Comparison of ENCODE assay signal across 13 cellular contexts in genomic region chr14:72708708-72709475, GRCh38.
DNase-seq lines count a peak whose midpoint lies in the region; ATAC-seq, FAIRE-seq and TF ChIP-seq lines count a peak whose summit lies in the region.
"Had no signal": no experiment of that assay in that cellular context is flagged by ENCODE, and none has a peak within 500 bp of the region (broad histone marks: within the 10 kb centered on the region; RNA-seq: fewer than 3 reads in every experiment).

No MANE protein-coding gene starts in this region.

- no peaks in the 10 kb centered on the region for H3K79me2 ChIP-seq in HepG2 (ENCODE audit: insufficient read depth, low read length)
- H3K79me2 ChIP-seq in K562 (ENCODE audit: control insufficient read depth, insufficient read depth, low read length), result no peaks in the 10 kb centered on the region

- H3K27me3 ChIP-seq in HepG2 (ENCODE audit: control insufficient read depth in 1 of 2, insufficient read depth in 2 of 2, low read length in 2 of 2) (no peaks in the 10 kb centered on the region), right lobe of liver (no peaks in the 10 kb centered on the region), K562 (ENCODE audit: control insufficient read depth in 2 of 2, insufficient read depth in 2 of 2, low read length in 2 of 2) (no peaks in the 10 kb centered on the region), testis (no peaks in the 10 kb centered on the region)
- H3K27me3 ChIP-seq: BE2C had no signal

- ATAC-seq in HepG2, result peak; percentile 53; the same call in 2 of the 3 replicates
- ATAC-seq in right lobe of liver, result no peak
- ATAC-seq in K562, result peak; percentile 58
- ATAC-seq in GM21381 (IDR thresholded peaks at IDR 0.05; ENCODE audit: unreplicated experiment), result no peak

- TF ChIP-seq CTCF in HepG2 (CRISPR knock-in tag; IDR thresholded peaks at IDR 0.05), result no peak
- TF ChIP-seq CTCF in right lobe of liver (IDR thresholded peaks at IDR 0.05), result no peak
- peak in 1 of 3 experiments; percentile 7; a peak in 1 of 6 replicates for TF ChIP-seq CTCF in K562 (IDR thresholded peaks at IDR 0.05 in 2 of 3, conservative IDR thresholded peaks at IDR 0.05 in 1 of 3; ENCODE audit: insufficient read depth in 2 of 3, low read depth in 1 of 3, low read length in 3 of 3)
- TF ChIP-seq CTCF in testis (IDR thresholded peaks at IDR 0.05), result no peak

- TF ChIP-seq POLR2A in HepG2 (IDR thresholded peaks at IDR 0.05; ENCODE audit: insufficient read depth in 1 of 2, low read depth in 2 of 2, low read length in 2 of 2) (no peak), right lobe of liver (IDR thresholded peaks at IDR 0.05) (no peak), K562 (conservative IDR thresholded peaks at IDR 0.05) (no peak), testis (IDR thresholded peaks at IDR 0.05) (no peak)

- H3K4me2 ChIP-seq in HepG2 (ENCODE audit: low read depth, low read length), result no peak overlapping the region
- H3K4me2 ChIP-seq in K562 (ENCODE audit: insufficient read depth, low read length), result no peak overlapping the region

- POLR2A ChIA-PET in HepG2 (lab: Yijun Ruan, JAX) (no interaction called here), K562 (lab: Yijun Ruan, JAX) (no interaction called here)

- 16% methylated on average over 13 of the region's 13 CpGs for WGBS in HepG2 (ENCODE audit: low lambda C conversion rate)
- 89% methylated on average over 8 of the region's 13 CpGs for WGBS in right lobe of liver (ENCODE audit: insufficient coverage, low coverage, low lambda C conversion rate, missing lambda C conversion rate)
- 18% methylated on average over 9 of the region's 13 CpGs for WGBS in K562 (ENCODE audit: insufficient coverage, low coverage, missing lambda C conversion rate)
- WGBS in testis, 2 donors, result 71 to 81% methylated on average over 12 to 13 of the region's 13 CpGs

- TF ChIP-seq EP300 in HepG2 (IDR thresholded peaks at IDR 0.05; ENCODE audit: low read depth in 2 of 2, low read length in 2 of 2) (no peak), HepG2 (CRISPR knock-in tag; IDR thresholded peaks at IDR 0.05; ENCODE audit: borderline replicate concordance) (no peak), K562 (IDR thresholded peaks at IDR 0.05; ENCODE audit: low read length) (no peak)

- no peaks in the 10 kb centered on the region for H3K9me3 ChIP-seq in HepG2 (ENCODE audit: low read length)
- no peaks in the 10 kb centered on the region for H3K9me3 ChIP-seq in right lobe of liver
- no peaks in the 10 kb centered on the region for H3K9me3 ChIP-seq in K562 (replicated peaks; ENCODE audit: control insufficient read depth, insufficient read depth, low read depth, low read length)
- no peaks in the 10 kb centered on the region for H3K9me3 ChIP-seq in testis
- H3K9me3 ChIP-seq: BE2C had no signal

- no peaks in the 10 kb centered on the region for H3K36me3 ChIP-seq in HepG2 (replicated peaks in 1 of 2; ENCODE audit: control insufficient read depth in 1 of 2, insufficient read depth in 2 of 2, low read length in 2 of 2)
- no peaks in the 10 kb centered on the region for H3K36me3 ChIP-seq in right lobe of liver
- no peaks in the 10 kb centered on the region for H3K36me3 ChIP-seq in K562 (ENCODE audit: control insufficient read depth, insufficient read depth, low read length)
- no peaks in the 10 kb centered on the region for H3K36me3 ChIP-seq in testis (ENCODE audit: low read depth, missing control alignments)

- H4K20me1 ChIP-seq in HepG2 (ENCODE audit: insufficient read depth, low read length) (no peaks in the 10 kb centered on the region), K562 (replicated peaks; ENCODE audit: control insufficient read depth, insufficient read depth, low read length) (no peaks in the 10 kb centered on the region)

- BruUV-seq in HepG2 (replicated peaks; lab: Mats Ljungman, UMichigan) (no TSS peak), K562 (replicated peaks; lab: Mats Ljungman, UMichigan) (no TSS peak)

- no peak overlapping the region for H3K27ac ChIP-seq in HepG2 (ENCODE audit: extremely low read length, insufficient read depth, low read length)
- no peak overlapping the region for H3K27ac ChIP-seq in right lobe of liver
- no peak overlapping the region for H3K27ac ChIP-seq in K562 (ENCODE audit: extremely low read depth, low read depth, low read length)
- H3K27ac ChIP-seq in testis, result no peak overlapping the region

- H2AFZ ChIP-seq in HepG2 (ENCODE audit: low read length), result no peak overlapping the region
- H2AFZ ChIP-seq in K562 (ENCODE audit: low read depth, low read length), result no peak overlapping the region

- H3K9me1 ChIP-seq in K562 (ENCODE audit: control insufficient read depth, insufficient read depth, low read length), result no peaks in the 10 kb centered on the region

- CTCF ChIA-PET in HepG2 (lab: Yijun Ruan, JAX; ENCODE audit: low intra/inter-chr PET ratio, low total read pairs) (no interaction called here), K562 (lab: Yijun Ruan, JAX; ENCODE audit: low intra/inter-chr PET ratio) (no interaction called here)

- TF ChIP-seq RAD21 in HepG2 (CRISPR knock-in tag; IDR thresholded peaks at IDR 0.05) (no peak), K562 (CRISPR knock-in tag; conservative IDR thresholded peaks at IDR 0.05 in 1 of 2, IDR thresholded peaks at IDR 0.05 in 1 of 2) (no peak)

- in situ Hi-C loops in HepG2 (cut with HindIII; ENCODE audit: extremely low pct_ligation_motif_present, low pct_unique_long_range_greater_than_20kb) (no loop called here), K562 (cut with MboI) (no loop called here)

- H3K4me3 ChIP-seq in HepG2 (replicated peaks in 1 of 3; ENCODE audit: insufficient read depth in 1 of 3, low read depth in 2 of 3, low read length in 3 of 3) (no peak overlapping the region), right lobe of liver (no peak overlapping the region), K562 (no peak overlapping the region), testis (no peak overlapping the region)

- H3K9ac ChIP-seq in HepG2 (ENCODE audit: insufficient read depth, low read depth, low read length), result no peak overlapping the region
- H3K9ac ChIP-seq in K562 (ENCODE audit: insufficient read depth in 1 of 2, low read depth in 2 of 2, low read length in 2 of 2), result no peak overlapping the region

- FAIRE-seq in HepG2 (lab: Jason Lieb, UNC), result no peak
- FAIRE-seq in K562 (lab: Jason Lieb, UNC), result no peak

- DNase-seq in HepG2 (ENCODE audit: low spot score), result no peak
- no peak for DNase-seq in right lobe of liver
- DNase-seq in K562 (ENCODE audit: extremely low read depth in 1 of 4, low spot score in 3 of 4), result peak in 1 of 4 experiments; percentile 11
- DNase-seq in inferior parietal cortex (ENCODE audit: extremely low spot score), result peak; percentile 55
- peak; percentile 52 for DNase-seq in testis
- DNase-seq in NCI-H1092 (lab: John Stamatoyannopoulos, UW), result no peak
- no peak for DNase-seq in HK-2 (ENCODE audit: unreplicated experiment)
- DNase-seq: activated CD4-positive, alpha-beta T cell treated with anti-CD3 and anti-CD28 coated beads, Interleukin-2, amount 50 U/mL, for 48 hours; BE2C; GDM1; HFFc6; NCI-H2029 treated with DMSO at 0.1 percent for 48 hours had no signal

- intact Hi-C loops in HepG2 (cut with micrococcal nuclease; ENCODE audit: unreplicated experiment), result no loop called here
- intact Hi-C loops in right lobe of liver (cut with DNase I), result no loop called here
- intact Hi-C loops in K562 (cut with micrococcal nuclease), result no loop called here
- intact Hi-C loops in testis (cut with DNase I; ENCODE audit: low total_unique reads), result no loop called here

- H3K4me1 ChIP-seq in HepG2 (ENCODE audit: insufficient read depth, low read length), result peaks cover 4% of the 10 kb centered on the region; the same call in 1 of the 2 replicates
- H3K4me1 ChIP-seq in right lobe of liver, result no peaks in the 10 kb centered on the region
- H3K4me1 ChIP-seq in K562 (replicated peaks in 1 of 2; ENCODE audit: control insufficient read depth in 2 of 2, insufficient read depth in 2 of 2, low read length in 2 of 2), result no peaks in the 10 kb centered on the region; a peak in 1 of 5 replicates
- no peaks in the 10 kb centered on the region for H3K4me1 ChIP-seq in testis
- H3K4me1 ChIP-seq: BE2C had no signal

TF ChIP-seq in HepG2, 621 proteins besides CTCF, POLR2A, EP300 and RAD21:
- no peak for TF ChIP-seq ZNF326 (CRISPR knock-in tag; IDR thresholded peaks at IDR 0.05; ENCODE audit: borderline replicate concordance)
- no peak for TF ChIP-seq CCDC6 (CRISPR knock-in tag; IDR thresholded peaks at IDR 0.05)
- TF ChIP-seq FOSL2 (CRISPR knock-in tag; IDR thresholded peaks at IDR 0.05), result peak; percentile 85

TF ChIP-seq in K562, 482 proteins besides CTCF, POLR2A, EP300 and RAD21:
- TF ChIP-seq ADNP (tag; IDR thresholded peaks at IDR 0.05) (no peak), C11orf30 (IDR thresholded peaks at IDR 0.05; ENCODE audit: low read depth) (no peak), JUND (IDR thresholded peaks at IDR 0.05; ENCODE audit: borderline replicate concordance, low read depth, low read length) (peak; percentile 81; the same call in 1 of the 2 replicates), JUND (tag; IDR thresholded peaks at IDR 0.05; ENCODE audit: borderline replicate concordance, low read depth, low read length) (peak; percentile 36; the same call in 1 of the 3 replicates), RFX1 (IDR thresholded peaks at IDR 0.05) (peak; percentile 24; the same call in 1 of the 2 replicates), FOSL1 (tag; conservative IDR thresholded peaks at IDR 0.05) (peak; percentile 73), JUN (IDR thresholded peaks at IDR 0.05; ENCODE audit: borderline replicate concordance, low read depth, low read length) (peak; percentile 59; the same call in 1 of the 2 replicates), JUN (CRISPR knock-in tag; IDR thresholded peaks at IDR 0.05; ENCODE audit: borderline replicate concordance) (no peak), ATF3 (IDR thresholded peaks at IDR 0.05) (peak; percentile 70), ATF3 (CRISPR knock-in tag; conservative IDR thresholded peaks at IDR 0.05) (no peak)

Comparison
In these comparisons a context has a peak if more than half of its experiments do, and no peak if none do; other contexts are left out.
1. ATAC-seq: peak in HepG2 (single experiment) and K562 (single experiment); none in right lobe of liver (0 of 4) and GM21381 (single experiment).
2. DNase-seq: peak in inferior parietal cortex (single experiment) and testis (single experiment); none in HepG2 (single experiment), right lobe of liver (0 of 3), NCI-H1092 (single experiment) and HK-2 (single experiment).
3. Of the 241 proteins assayed by ChIP-seq in both HepG2 and K562: peak only in HepG2: none; only in K562: FOSL1, JUND and RFX1; in both: none; in neither: 235; mixed calls (peak in some experiments, not most) for 3.